ENCODE assay signal across 11 cellular contexts in genomic region chr2:15539999-15540398, GRCh38. TPM values are rescaled to one million over a fixed set of nuclear protein-coding genes. Genes with fewer than 3 reads are reported as not detected.
A peak's percentile ranks its signal among the peaks of the same experiment; 100 is the strongest.
DNase-seq lines count a peak whose midpoint lies in the region; ATAC-seq lines count a peak whose summit lies in the region.
"Had no signal": no experiment of that assay in that cellular context is flagged by ENCODE, and none has a peak within 500 bp of the region (broad histone marks: within the 10 kb centered on the region; RNA-seq: fewer than 3 reads in every experiment).

No MANE protein-coding gene starts in this region.

- H3K4me1 Mint-ChIP-seq in naive B cell = peaks cover 16 to 25% (median 20%) of the 10 kb centered on the region in 3 donors

- H3K36me3 Mint-ChIP-seq in naive B cell = no peaks in the 10 kb centered on the region

- peak overlapping the region in 5 of 6 donors; percentile 6 to 86 (median 35) for H3K27ac Mint-ChIP-seq in naive B cell
- H3K27ac Mint-ChIP-seq: activated naive CD4-positive, alpha-beta T cell treated with anti-CD3 and anti-CD28 coated beads for 36 hours had no signal

- no peak for DNase-seq in naive B cell
- DNase-seq in GF-D8 (lab: John Stamatoyannopoulos, UW) = no peak
- no peak for DNase-seq in KG1 (lab: John Stamatoyannopoulos, UW)
- DNase-seq in NCI-H187 treated with DMSO at 0.1 percent for 48 hours (lab: John Stamatoyannopoulos, UW) = no peak
- DNase-seq: activated CD4-positive, CD25-positive, alpha-beta regulatory T cell; activated naive CD4-positive, alpha-beta T cell treated with anti-CD3 and anti-CD28 coated beads for 36 hours; foreskin keratinocyte; NCI-H2081 had no signal

- H3K4me3 Mint-ChIP-seq in naive B cell = peak overlapping the region in 3 of 8 donors; percentile 12 to 18 (median 17)
- H3K4me3 Mint-ChIP-seq: activated naive CD4-positive, alpha-beta T cell treated with anti-CD3 and anti-CD28 coated beads for 36 hours had no signal

- no peaks in the 10 kb centered on the region for H3K9me3 Mint-ChIP-seq in naive B cell
- H3K9me3 Mint-ChIP-seq: activated naive CD4-positive, alpha-beta T cell treated with anti-CD3 and anti-CD28 coated beads for 36 hours had no signal

- peak; percentile 89 for ATAC-seq in GM18909 (IDR thresholded peaks at IDR 0.05; ENCODE audit: poor library complexity, unreplicated experiment)
- ATAC-seq in GM21717 (IDR thresholded peaks at IDR 0.05; ENCODE audit: unreplicated experiment) = peak; percentile 97
- peak; percentile 83 for ATAC-seq in HG03280 (IDR thresholded peaks at IDR 0.05; ENCODE audit: unreplicated experiment)
- ATAC-seq in naive B cell (ENCODE audit: low read depth in 2 of 2) = peak in 1 of 2 donors; percentile 35
- ATAC-seq: foreskin keratinocyte had no signal

- H3K27me3 Mint-ChIP-seq in naive B cell = no peaks in the 10 kb centered on the region

RNA-seq across cellular contexts. Expression of gene NBAS, which starts 21.1 kb away (rescaled TPM):
- 10 to 100 TPM in 4 of 6 donors, 1 to 10 TPM in 2; 5.4 to 16.4 (median 12.7) TPM for polyA plus RNA-seq in naive B cell (ENCODE audit: low read depth in 6 of 6)

RNA-seq across cellular contexts. Expression of gene DDX1, which starts 51.7 kb away (rescaled TPM):
- polyA plus RNA-seq in naive B cell (ENCODE audit: low read depth in 6 of 6) = 10 to 100 TPM; 31.7 to 49.1 (median 40.6) TPM
